In the genomic region with DNA sequence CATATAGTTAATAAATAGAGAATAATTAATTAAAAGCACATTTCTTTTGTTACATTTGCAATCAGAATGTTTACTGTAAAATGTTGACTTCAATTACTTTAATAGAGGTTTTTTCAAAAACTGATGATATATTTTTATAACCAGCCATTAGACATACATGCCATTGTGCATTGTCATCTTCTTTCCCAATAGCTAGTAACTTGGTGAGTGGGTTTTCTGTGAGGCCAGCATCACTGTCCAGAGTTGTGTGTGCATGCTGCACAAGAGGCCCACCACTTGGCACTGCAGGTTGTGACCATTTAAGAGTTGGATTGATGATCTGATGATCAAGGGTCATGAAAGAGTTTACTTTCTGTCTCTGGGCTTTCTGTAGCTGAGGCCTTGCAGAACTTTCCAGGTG, we compare ENCODE assay signal across 27 cellular contexts. TPM values are rescaled to one million over a fixed set of nuclear protein-coding genes. Genes with fewer than 3 reads are reported as not detected.
"Had no signal": no experiment of that assay in that cellular context is flagged by ENCODE, and none has a peak within 500 bp of the region (broad histone marks: within the 10 kb centered on the region; RNA-seq: fewer than 3 reads in every experiment).

No MANE protein-coding gene starts in this region.

- H3K4me3 Mint-ChIP-seq: activated CD4-positive, alpha-beta T cell treated with anti-CD3 and anti-CD28 coated beads, Interleukin-2, amount 10 ng/mL, durations not matched to agents 7 days and 5 days; activated CD8-positive, alpha-beta T cell treated with anti-CD3 and anti-CD28 coated beads, Interleukin-2, amount 10 ng/mL, durations not matched to agents 7 days and 5 days; activated naive CD4-positive, alpha-beta T cell treated with anti-CD3 and anti-CD28 coated beads, Interleukin-2, amount 50 U/mL, for 24 hours; activated T-helper 1 cell treated with anti-CD3 and anti-CD28 coated beads, Interleukin-12 subunit alpha, Interleukin-12 subunit beta, Interleukin-2, Interleukin-4 antibody, amounts not matched to agents 30 ng/mL and 10 ng/mL and 1 ng/mL, durations not matched to agents 14 hours and 24 hours and 36 hours; dendritic cell treated with granulocyte-macrophage colony-stimulating factor and Interleukin-4, amounts not matched to agents 40 ng/mL and 50 ng/mL, for 4 days; memory B cell; nephron; stimulated activated memory B cell treated with anti-CD40 and anti-IgM and Interleukin-4, amounts not matched to agents 10 μg/mL and 1 μg/mL and 100 μg/mL, for 72 hours had no signal

- FAIRE-seq: keratinocyte, pancreas had no signal

- H3K9me3 ChIP-seq: heart right ventricle, neutrophil, pancreas, psoas muscle, right atrium auricular region, stomach, suprapubic skin, tibial nerve had no signal

- H3K9me3 Mint-ChIP-seq: activated CD4-positive, alpha-beta T cell treated with anti-CD3 and anti-CD28 coated beads, Interleukin-2, amount 10 ng/mL, durations not matched to agents 7 days and 5 days; activated naive CD4-positive, alpha-beta T cell treated with anti-CD3 and anti-CD28 coated beads, Interleukin-2, amount 50 U/mL, for 24 hours; activated T-helper 1 cell treated with anti-CD3 and anti-CD28 coated beads, Interleukin-12 subunit alpha, Interleukin-12 subunit beta, Interleukin-2, Interleukin-4 antibody, amounts not matched to agents 30 ng/mL and 10 ng/mL and 1 ng/mL, durations not matched to agents 14 hours and 24 hours and 36 hours; dendritic cell treated with granulocyte-macrophage colony-stimulating factor and Interleukin-4, amounts not matched to agents 40 ng/mL and 50 ng/mL, for 4 days; memory B cell; stimulated activated memory B cell treated with anti-CD40 and anti-IgM and Interleukin-4, amounts not matched to agents 10 μg/mL and 1 μg/mL and 100 μg/mL, for 72 hours had no signal

- H3K27ac ChIP-seq: heart right ventricle, neutrophil, pancreas, psoas muscle, right atrium auricular region, stomach, suprapubic skin, tibial nerve, WERI-Rb-1 had no signal

- H3K4me1 ChIP-seq: heart right ventricle, pancreas, psoas muscle, right atrium auricular region, stomach, suprapubic skin, tibial nerve had no signal

- H3K27ac Mint-ChIP-seq: activated CD4-positive, alpha-beta T cell treated with anti-CD3 and anti-CD28 coated beads, Interleukin-2, amount 10 ng/mL, durations not matched to agents 7 days and 5 days; activated CD8-positive, alpha-beta T cell treated with anti-CD3 and anti-CD28 coated beads, Interleukin-2, amount 10 ng/mL, durations not matched to agents 7 days and 5 days; activated naive CD4-positive, alpha-beta T cell treated with anti-CD3 and anti-CD28 coated beads, Interleukin-2, amount 50 U/mL, for 24 hours; activated T-helper 1 cell treated with anti-CD3 and anti-CD28 coated beads, Interleukin-12 subunit alpha, Interleukin-12 subunit beta, Interleukin-2, Interleukin-4 antibody, amounts not matched to agents 30 ng/mL and 10 ng/mL and 1 ng/mL, durations not matched to agents 14 hours and 24 hours and 36 hours; dendritic cell treated with granulocyte-macrophage colony-stimulating factor and Interleukin-4, amounts not matched to agents 40 ng/mL and 50 ng/mL, for 4 days; memory B cell; nephron; stimulated activated memory B cell treated with anti-CD40 and anti-IgM and Interleukin-4, amounts not matched to agents 10 μg/mL and 1 μg/mL and 100 μg/mL, for 72 hours had no signal

- H3K4me1 Mint-ChIP-seq: activated CD4-positive, alpha-beta T cell treated with anti-CD3 and anti-CD28 coated beads, Interleukin-2, amount 10 ng/mL, durations not matched to agents 7 days and 5 days; activated naive CD4-positive, alpha-beta T cell treated with anti-CD3 and anti-CD28 coated beads, Interleukin-2, amount 50 U/mL, for 24 hours; nephron had no signal

- H3K27me3 ChIP-seq: heart right ventricle, neutrophil, pancreas, right atrium auricular region, stomach, suprapubic skin, tibial nerve had no signal

- H3K36me3 Mint-ChIP-seq: activated naive CD4-positive, alpha-beta T cell treated with anti-CD3 and anti-CD28 coated beads, Interleukin-2, amount 50 U/mL, for 24 hours had no signal

- H3K27me3 Mint-ChIP-seq: activated CD4-positive, alpha-beta T cell treated with anti-CD3 and anti-CD28 coated beads, Interleukin-2, amount 10 ng/mL, durations not matched to agents 7 days and 5 days; activated naive CD4-positive, alpha-beta T cell treated with anti-CD3 and anti-CD28 coated beads, Interleukin-2, amount 50 U/mL, for 24 hours; dendritic cell treated with granulocyte-macrophage colony-stimulating factor and Interleukin-4, amounts not matched to agents 40 ng/mL and 50 ng/mL, for 4 days; memory B cell; stimulated activated memory B cell treated with anti-CD40 and anti-IgM and Interleukin-4, amounts not matched to agents 10 μg/mL and 1 μg/mL and 100 μg/mL, for 72 hours had no signal

- ATAC-seq: activated CD8-positive, alpha-beta T cell treated with anti-CD3 and anti-CD28 coated beads, Interleukin-2, amount 10 ng/mL, durations not matched to agents 7 days and 5 days; heart right ventricle; left colon; pancreas; psoas muscle; stimulated activated memory B cell treated with anti-CD40 and anti-IgM and Interleukin-4, amounts not matched to agents 10 μg/mL and 1 μg/mL and 100 μg/mL, for 72 hours had no signal

- DNase-seq: activated CD4-positive, alpha-beta T cell treated with anti-CD3 and anti-CD28 coated beads, Interleukin-2, amount 10 ng/mL, durations not matched to agents 7 days and 5 days; activated CD4-positive, CD25-positive, alpha-beta regulatory T cell treated with anti-CD3 and anti-CD28 coated beads, Interleukin-2, amount 50 U/mL, for 72 hours; activated CD8-positive, alpha-beta T cell treated with anti-CD3 and anti-CD28 coated beads, Interleukin-2, amount 10 ng/mL, durations not matched to agents 7 days and 5 days; activated gamma-delta T cell; cerebellar nuclear complex; effector CD4-positive, alpha-beta T cell; erythroblast; heart right ventricle; left colon; pancreas; psoas muscle; stimulated activated CD4-positive, alpha-beta T cell treated with anti-CD3 and anti-CD28 coated beads, Interleukin-12 subunit alpha, Interleukin-12 subunit beta, amount 100 ng/mL, for 4 hours; stimulated activated CD4-positive, alpha-beta T cell treated with anti-CD3 and anti-CD28 coated beads, Interleukin-1b, Interleukin-23, amount 100 ng/mL, for 48 hours; stomach; WERI-Rb-1 had no signal

- H3K36me3 ChIP-seq: heart right ventricle, neutrophil, pancreas, right atrium auricular region, stomach, suprapubic skin, tibial nerve, WERI-Rb-1 had no signal

- H3K4me3 ChIP-seq: heart right ventricle, pancreas, psoas muscle, right atrium auricular region, stomach, suprapubic skin, tibial nerve had no signal

RNA-seq across cellular contexts. Expression of gene TFEC, which starts 46.5 kb away (rescaled TPM):
- total RNA-seq: activated T-helper 1 cell treated with anti-CD3 and anti-CD28 coated beads, Interleukin-12 subunit alpha, Interleukin-12 subunit beta, Interleukin-2, Interleukin-4 antibody, amounts not matched to agents 30 ng/mL and 10 ng/mL and 1 ng/mL, durations not matched to agents 14 hours and 24 hours and 36 hours; myocyte had no signal
